In the genomic region with DNA sequence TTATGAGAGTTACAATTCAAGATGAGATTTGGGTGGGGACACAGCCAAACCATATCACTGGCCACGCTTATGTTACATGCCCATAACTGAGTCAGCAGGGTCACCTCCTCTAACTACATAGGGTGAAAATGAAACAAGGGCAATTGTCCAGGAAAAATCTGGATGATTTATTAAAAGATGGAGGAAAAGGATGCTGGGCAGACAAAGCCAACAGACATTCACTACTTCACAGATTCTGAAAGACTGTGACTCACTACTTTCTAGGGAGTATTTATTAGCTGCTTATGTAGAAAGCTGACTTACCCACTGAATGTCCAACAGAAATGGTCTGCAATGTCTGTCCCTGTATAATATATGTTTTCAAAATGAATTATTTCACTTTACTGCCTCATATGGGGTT, we compare ENCODE assay signal across 10 cellular contexts.
DNase-seq lines count a peak whose midpoint lies in the region; ATAC-seq and TF ChIP-seq lines count a peak whose summit lies in the region.
"Had no signal": no experiment of that assay in that cellular context is flagged by ENCODE, and none has a peak within 500 bp of the region (broad histone marks: within the 10 kb centered on the region; RNA-seq: fewer than 3 reads in every experiment).

No MANE protein-coding gene starts in this region.

- peak overlapping the region; percentile 80 for H3K9ac ChIP-seq in adipocyte (ENCODE audit: low read length)

- peak overlapping the region; percentile 82 to 89 (median 87) for H3K27ac ChIP-seq in sigmoid colon

- TF ChIP-seq EP300 in sigmoid colon (IDR thresholded peaks at IDR 0.05) = no peak

- H3K36me3 Mint-ChIP-seq in Caco-2 (ENCODE audit: insufficient read depth, unreplicated experiment) = peaks cover 33% of the 10 kb centered on the region

- H3K9me3 ChIP-seq in Caco-2 (no peaks in the 10 kb centered on the region; the same call in 1 of the 2 replicates), adipocyte (ENCODE audit: control insufficient read depth, low read length) (no peaks in the 10 kb centered on the region), sigmoid colon (no peaks in the 10 kb centered on the region)

- POLR2A ChIA-PET in Caco-2 (lab: Charles Lee) = no interaction called here

- ATAC-seq in HG02970 (IDR thresholded peaks at IDR 0.05; ENCODE audit: low FRiP score, unreplicated experiment) (no peak), GM19351 (IDR thresholded peaks at IDR 0.05; ENCODE audit: unreplicated experiment) (no peak)
- ATAC-seq: naive thymus-derived CD8-positive, alpha-beta T cell had no signal

- CTCF ChIA-PET in Caco-2 (lab: Charles Lee) = no interaction called here

- H3K4me1 ChIP-seq in Caco-2 (peaks cover 42% of the 10 kb centered on the region), adipocyte (ENCODE audit: control insufficient read depth, insufficient read depth, low read length) (peaks cover 58% of the 10 kb centered on the region), sigmoid colon (peaks cover 0 to 62% (median 57%) of the 10 kb centered on the region in 4 donors)

- no peak overlapping the region for H3K4me3 Mint-ChIP-seq in Caco-2 (ENCODE audit: unreplicated experiment)
- H3K4me3 Mint-ChIP-seq: naive thymus-derived CD8-positive, alpha-beta T cell had no signal

- TF ChIP-seq POLR2A in sigmoid colon (IDR thresholded peaks at IDR 0.05) = no peak

- H3K27me3 ChIP-seq in Caco-2 (replicated peaks; ENCODE audit: control insufficient read depth, insufficient read depth, low read length) = no peaks in the 10 kb centered on the region
- H3K27me3 ChIP-seq in adipocyte (replicated peaks; ENCODE audit: control insufficient read depth, insufficient read depth, low read length) = no peaks in the 10 kb centered on the region
- no peaks in the 10 kb centered on the region for H3K27me3 ChIP-seq in sigmoid colon

- intact Hi-C loops in Caco-2 (cut with micrococcal nuclease; ENCODE audit: unreplicated experiment) = no loop called here
- intact Hi-C loops in sigmoid colon (cut with DNase I) = loop anchor here (5.0 to 10.0 kb wide), 3 partner anchors 70 to 157 kb away; partner anchors contain the start of gene APBB2

- peak overlapping the region; percentile 39 for H3K27ac Mint-ChIP-seq in Caco-2 (ENCODE audit: unreplicated experiment)
- H3K27ac Mint-ChIP-seq: naive thymus-derived CD8-positive, alpha-beta T cell had no signal

- DNase-seq in Caco-2 (no peak), adipocyte (ENCODE audit: low read depth) (peak; percentile 63), fibroblast of the aortic adventitia (ENCODE audit: low read depth) (peak; percentile 98), sigmoid colon (no peak), NCI-H146 treated with DMSO at 0.1 percent for 48 hours (lab: John Stamatoyannopoulos, UW; ENCODE audit: unreplicated experiment) (no peak)
- DNase-seq in activated CD4-positive, alpha-beta T cell treated with anti-CD3 and anti-CD28 coated beads for 4 hours = no peak
- DNase-seq: activated naive CD4-positive, alpha-beta T cell treated with Interleukin-2 at 50 U/mL for 16 hours; naive thymus-derived CD8-positive, alpha-beta T cell had no signal

- peaks cover 33% of the 10 kb centered on the region for H3K4me1 Mint-ChIP-seq in Caco-2 (ENCODE audit: low read depth, unreplicated experiment)
- H3K4me1 Mint-ChIP-seq: naive thymus-derived CD8-positive, alpha-beta T cell had no signal

- no TSS peak for BruUV-seq in Caco-2 (replicated peaks; lab: Mats Ljungman, UMichigan)

- TF ChIP-seq CTCF in Caco-2 (IDR thresholded peaks at IDR 0.05; ENCODE audit: insufficient read depth in 1 of 2, low read depth in 1 of 2, low read length in 1 of 2, severe bottlenecking in 1 of 2, unreplicated experiment in 1 of 2) (no peak), fibroblast of the aortic adventitia (IDR thresholded peaks at IDR 0.05; ENCODE audit: insufficient read depth, low read length) (no peak), sigmoid colon (IDR thresholded peaks at IDR 0.05) (no peak)

- H3K36me3 ChIP-seq in Caco-2 (ENCODE audit: control insufficient read depth, insufficient read depth, low read length) = peaks cover 2% of the 10 kb centered on the region; the same call in 1 of the 2 replicates
- H3K36me3 ChIP-seq in adipocyte (ENCODE audit: control insufficient read depth, insufficient read depth, low read length, severe bottlenecking) = peaks cover 3% of the 10 kb centered on the region
- no peaks in the 10 kb centered on the region for H3K36me3 ChIP-seq in sigmoid colon

- no peaks in the 10 kb centered on the region for H3K9me3 Mint-ChIP-seq in Caco-2 (ENCODE audit: unreplicated experiment)

- WGBS in sigmoid colon, 2 donors = 75 to 78% methylated on average over 1 of the region's 1 CpG

- H3K4me3 ChIP-seq in Caco-2 (ENCODE audit: low read depth, low read length) (no peak overlapping the region), adipocyte (ENCODE audit: low read length) (peak overlapping the region; percentile 64), fibroblast of the aortic adventitia (ENCODE audit: low read depth, low read length) (no peak overlapping the region), sigmoid colon (no peak overlapping the region)

- no peaks in the 10 kb centered on the region for H3K27me3 Mint-ChIP-seq in Caco-2 (ENCODE audit: insufficient read depth, unreplicated experiment)

Comparison
In these comparisons a context has a peak if more than half of its experiments do, and no peak if none do; other contexts are left out.
1. DNase-seq: peak in adipocyte (single experiment) and fibroblast of the aortic adventitia (single experiment); none in Caco-2 (0 of 2), sigmoid colon (single experiment), NCI-H146 treated with DMSO at 0.1 percent for 48 hours (single experiment) and activated CD4-positive, alpha-beta T cell treated with anti-CD3 and anti-CD28 coated beads for 4 hours (0 of 2).